In the genomic region with DNA sequence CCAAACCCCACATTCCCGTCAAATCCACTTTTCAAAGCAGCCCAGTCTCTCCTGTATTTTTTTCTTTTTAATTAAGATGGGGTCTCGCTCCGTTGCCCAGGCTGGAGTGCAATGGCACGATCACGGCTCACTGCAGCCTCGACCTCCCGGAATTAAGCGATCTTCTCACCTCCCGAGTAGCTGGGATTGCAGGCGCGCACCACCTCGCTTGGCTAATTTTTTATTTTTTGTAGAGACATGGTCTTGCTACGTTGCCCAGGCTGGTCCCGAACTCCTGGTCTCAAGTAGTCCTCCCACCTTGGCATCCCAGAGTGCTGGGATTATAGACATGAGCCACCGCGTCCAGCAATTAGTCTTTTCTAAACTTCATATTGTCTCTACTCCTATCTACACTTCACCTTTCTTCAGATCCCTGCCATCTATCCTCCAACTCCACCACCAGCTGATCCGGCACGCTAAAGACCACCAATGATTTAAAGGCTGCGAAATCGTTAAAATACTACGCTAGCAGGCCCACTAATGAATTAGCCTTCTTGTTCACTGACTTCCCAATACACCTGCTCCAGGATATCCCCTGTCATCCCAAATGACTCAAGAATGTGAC, we compare ENCODE assay signal across 8 cellular contexts. TPM values are rescaled to one million over a fixed set of nuclear protein-coding genes. Genes with fewer than 3 reads are reported as not detected.
DNase-seq lines count a peak whose midpoint lies in the region; ATAC-seq and TF ChIP-seq lines count a peak whose summit lies in the region.

No MANE protein-coding gene starts in this region.

- H3K27me3 ChIP-seq in lower lobe of right lung (ENCODE audit: low read depth) (no peaks in the 10 kb centered on the region), tibial nerve (no peaks in the 10 kb centered on the region)

- no peaks in the 10 kb centered on the region for H3K9me3 ChIP-seq in lower lobe of right lung
- H3K9me3 ChIP-seq in tibial nerve = no peaks in the 10 kb centered on the region

- H3K4me3 ChIP-seq in lower lobe of right lung (peak overlapping the region; percentile 82), tibial nerve (peak overlapping the region; percentile 70 to 96 (median 94))

- intact Hi-C loops in lower lobe of right lung (cut with DNase I) = no loop called here

- TF ChIP-seq CTCF in brain (conservative IDR thresholded peaks at IDR 0.05) = no peak
- no peak for TF ChIP-seq CTCF in lower lobe of right lung (IDR thresholded peaks at IDR 0.05)
- TF ChIP-seq CTCF in tibial nerve (IDR thresholded peaks at IDR 0.05) = no peak

- H3K9me3 Mint-ChIP-seq in activated CD4-positive, alpha-beta T cell treated with anti-CD3 and anti-CD28 coated beads, Interleukin-2, amount 10 ng/mL, durations not matched to agents 7 days and 5 days = no peaks in the 10 kb centered on the region
- peaks cover 0 to 3% (median 0%) of the 10 kb centered on the region in 5 experiments for H3K9me3 Mint-ChIP-seq in brain

- peaks cover 41% of the 10 kb centered on the region for H3K36me3 ChIP-seq in lower lobe of right lung
- H3K36me3 ChIP-seq in tibial nerve = peaks cover 0 to 41% (median 7%) of the 10 kb centered on the region in 3 donors

- 57 to 66% methylated on average over 21 of the region's 21 CpGs for WGBS in tibial nerve, 2 donors

- H3K27me3 Mint-ChIP-seq in activated CD4-positive, alpha-beta T cell treated with anti-CD3 and anti-CD28 coated beads, Interleukin-2, amount 10 ng/mL, durations not matched to agents 7 days and 5 days = no peaks in the 10 kb centered on the region
- peaks cover 9% of the 10 kb centered on the region for H3K27me3 Mint-ChIP-seq in brain

- no peak for TF ChIP-seq POLR2A in tibial nerve (IDR thresholded peaks at IDR 0.05)

- no peak for TF ChIP-seq EP300 in tibial nerve (IDR thresholded peaks at IDR 0.05)

- no peak for DNase-seq in activated CD4-positive, alpha-beta T cell treated with anti-CD3 and anti-CD28 coated beads, Interleukin-2, amount 10 ng/mL, durations not matched to agents 7 days and 5 days
- DNase-seq in activated CD4-positive, alpha-beta T cell treated with anti-CD3 and anti-CD28 coated beads, Interleukin-2, amount 50 U/mL, for 48 hours = no peak
- DNase-seq in lower lobe of right lung (no peak), tibial nerve (ENCODE audit: low spot score in 2 of 2) (no peak), SW 1271 (lab: John Stamatoyannopoulos, UW) (no peak), NCI-H1092 (lab: John Stamatoyannopoulos, UW) (no peak)
- no peak for DNase-seq in stimulated activated CD4-positive, alpha-beta T cell treated with anti-CD3 and anti-CD28 coated beads, Interleukin-1b, Interleukin-23, amount 100 ng/mL, for 48 hours

- peak overlapping the region; percentile 86 for H3K27ac Mint-ChIP-seq in activated CD4-positive, alpha-beta T cell treated with anti-CD3 and anti-CD28 coated beads, Interleukin-2, amount 10 ng/mL, durations not matched to agents 7 days and 5 days
- H3K27ac Mint-ChIP-seq in brain = peak overlapping the region; percentile 86 to 99 (median 97)

- peak overlapping the region; percentile 88 for H3K4me3 Mint-ChIP-seq in activated CD4-positive, alpha-beta T cell treated with anti-CD3 and anti-CD28 coated beads, Interleukin-2, amount 10 ng/mL, durations not matched to agents 7 days and 5 days
- H3K4me3 Mint-ChIP-seq in brain = peak overlapping the region; percentile 91 to 99 (median 97)

- H3K4me1 ChIP-seq in lower lobe of right lung (peaks cover 19% of the 10 kb centered on the region), tibial nerve (peaks cover 0 to 25% (median 7%) of the 10 kb centered on the region in 4 donors)

- no peak for ATAC-seq in lower lobe of right lung

- POLR2A ChIA-PET in activated CD4-positive, alpha-beta T cell treated with anti-CD3 and anti-CD28 coated beads, Interleukin-2, amount 10 ng/mL, durations not matched to agents 7 days and 5 days (lab: Charles Lee) = no interaction called here

- CTCF ChIA-PET in activated CD4-positive, alpha-beta T cell treated with anti-CD3 and anti-CD28 coated beads, Interleukin-2, amount 10 ng/mL, durations not matched to agents 7 days and 5 days (lab: Charles Lee) = no interaction called here

- H3K4me1 Mint-ChIP-seq in activated CD4-positive, alpha-beta T cell treated with anti-CD3 and anti-CD28 coated beads, Interleukin-2, amount 10 ng/mL, durations not matched to agents 7 days and 5 days = peaks cover 38% of the 10 kb centered on the region
- peaks cover 42% of the 10 kb centered on the region for H3K4me1 Mint-ChIP-seq in brain

- peaks cover 31% of the 10 kb centered on the region for H3K36me3 Mint-ChIP-seq in activated CD4-positive, alpha-beta T cell treated with anti-CD3 and anti-CD28 coated beads, Interleukin-2, amount 10 ng/mL, durations not matched to agents 7 days and 5 days (ENCODE audit: low read depth)
- H3K36me3 Mint-ChIP-seq in brain = peaks cover 22% of the 10 kb centered on the region

- H3K27ac ChIP-seq in lower lobe of right lung = peak overlapping the region; percentile 87
- peak overlapping the region; percentile 28 to 87 (median 76) for H3K27ac ChIP-seq in tibial nerve

RNA-seq across cellular contexts. Expression of a gene that starts 0.5 kb away (rescaled TPM):
- total RNA-seq in activated CD4-positive, alpha-beta T cell treated with anti-CD3 and anti-CD28 coated beads, Interleukin-2, amount 10 ng/mL, durations not matched to agents 7 days and 5 days = 10 to 100 TPM; 24.1 to 24.6 TPM
- 9.2 TPM for polyA plus RNA-seq in brain (ENCODE audit: insufficient read depth, low read depth, low replicate concordance)
- 20.0 TPM for total RNA-seq in lower lobe of right lung
- total RNA-seq in tibial nerve = 10 to 100 TPM; 15.5 to 23.4 (median 19.4) TPM

RNA-seq across cellular contexts. Expression of a gene that starts 37.5 kb away (rescaled TPM):
- total RNA-seq in activated CD4-positive, alpha-beta T cell treated with anti-CD3 and anti-CD28 coated beads, Interleukin-2, amount 10 ng/mL, durations not matched to agents 7 days and 5 days = 10 to 100 TPM; 37.3 to 38.4 TPM
- 22.1 TPM for polyA plus RNA-seq in brain (ENCODE audit: insufficient read depth, low read depth, low replicate concordance)
- total RNA-seq in lower lobe of right lung (18.1 TPM), tibial nerve (10 to 100 TPM; 21.9 to 35.9 (median 26.1) TPM)

RNA-seq across cellular contexts. Expression of a gene that starts 44.1 kb away (rescaled TPM):
- total RNA-seq in activated CD4-positive, alpha-beta T cell treated with anti-CD3 and anti-CD28 coated beads, Interleukin-2, amount 10 ng/mL, durations not matched to agents 7 days and 5 days = 10 to 100 TPM; 14.1 to 18.7 TPM
- 12.0 TPM for polyA plus RNA-seq in brain (ENCODE audit: insufficient read depth, low read depth, low replicate concordance)
- total RNA-seq in lower lobe of right lung = 31.9 TPM
- total RNA-seq in tibial nerve = 10 to 100 TPM; 15.5 to 27.9 (median 25.0) TPM

RNA-seq across cellular contexts. Expression of a gene that starts 56.6 kb away (rescaled TPM):
- total RNA-seq in activated CD4-positive, alpha-beta T cell treated with anti-CD3 and anti-CD28 coated beads, Interleukin-2, amount 10 ng/mL, durations not matched to agents 7 days and 5 days = 10 to 100 TPM; 42.1 to 46.9 TPM
- polyA plus RNA-seq in brain (ENCODE audit: insufficient read depth, low read depth, low replicate concordance) = 28.9 TPM
- 45.4 TPM for total RNA-seq in lower lobe of right lung
- 10 to 100 TPM; 15.3 to 39.0 (median 26.6) TPM for total RNA-seq in tibial nerve
